1 cellular context compared by ENCODE assay signal in genomic region chr11:16605971-16606783, GRCh38.
TF ChIP-seq lines count a peak whose summit lies in the region.

No MANE protein-coding gene starts in this region.

TF ChIP-seq in K562, 482 proteins besides CTCF, POLR2A, EP300 and RAD21 (continued from another document and continues in another):
- TF ChIP-seq CHAMP1 (IDR thresholded peaks at IDR 0.05) (peak; percentile 48), POLR2B (IDR thresholded peaks at IDR 0.05; ENCODE audit: low read depth, partially characterized antibody) (no peak), ZNF316 (IDR thresholded peaks at IDR 0.05) (0 out of 2 replicates have a peak, but pooled peaks have one; percentile 11), ZNF444 (CRISPR knock-in tag; IDR thresholded peaks at IDR 0.05) (no peak), PREB (CRISPR knock-in tag; IDR thresholded peaks at IDR 0.05) (no peak), ZHX1 (conservative IDR thresholded peaks at IDR 0.05; ENCODE audit: low read length) (no peak), ZNF41 (CRISPR knock-in tag; conservative IDR thresholded peaks at IDR 0.05) (no peak), MTA1 (IDR thresholded peaks at IDR 0.05; ENCODE audit: borderline replicate concordance) (peak; percentile 51; the same call in 1 of the 2 replicates), MCM2 (IDR thresholded peaks at IDR 0.05; ENCODE audit: low read depth) (no peak; the same call in 1 of the 2 replicates), TBP (optimal IDR thresholded peaks at IDR 0.05; ENCODE audit: low read depth, low read length) (peak; percentile 50), HMG20A (CRISPR knock-in tag; conservative IDR thresholded peaks at IDR 0.05) (no peak), POLR3A (IDR thresholded peaks at IDR 0.05; ENCODE audit: borderline replicate concordance, extremely low read depth, insufficient read depth, insufficient read length) (no peak), LCOR (CRISPR knock-in tag; IDR thresholded peaks at IDR 0.05) (peak; percentile 76; the same call in 1 of the 2 replicates), CBX3 (IDR thresholded peaks at IDR 0.05; ENCODE audit: borderline replicate concordance in 1 of 2, low read length in 2 of 2) (peak in 1 of 2 experiments; percentile 90; a peak in 2 of 3 replicates), RERE (CRISPR knock-in tag; IDR thresholded peaks at IDR 0.05; ENCODE audit: borderline replicate concordance) (no peak), BHLHE40 (IDR thresholded peaks at IDR 0.05; ENCODE audit: low read length) (0 out of 2 replicates have a peak, but pooled peaks have one; percentile 30), ZNF124 (CRISPR knock-in tag; IDR thresholded peaks at IDR 0.05) (no peak), SIX5 (IDR thresholded peaks at IDR 0.05; ENCODE audit: borderline replicate concordance in 1 of 2, insufficient read depth in 1 of 2, low read depth in 1 of 2, low read length in 2 of 2) (no peak), ZKSCAN1 (IDR thresholded peaks at IDR 0.05; ENCODE audit: low read depth, low read length) (no peak), BACH1 (tag; IDR thresholded peaks at IDR 0.05) (peak; percentile 45; the same call in 1 of the 2 replicates), RCOR1 (IDR thresholded peaks at IDR 0.05; ENCODE audit: borderline replicate concordance in 1 of 2, low read depth in 2 of 2, low read length in 2 of 2) (peak in 1 of 2 experiments; percentile 57; a peak in 1 of 4 replicates), MXI1 (IDR thresholded peaks at IDR 0.05; ENCODE audit: low read depth, low read length) (0 out of 2 replicates have a peak, but pooled peaks have one; percentile 18), ETS1 (conservative IDR thresholded peaks at IDR 0.05; ENCODE audit: control insufficient read depth, low read depth, low read length) (no peak), FOXJ2 (tag; IDR thresholded peaks at IDR 0.05) (0 out of 2 replicates have a peak, but pooled peaks have one; percentile 15), KLF13 (tag; IDR thresholded peaks at IDR 0.05; ENCODE audit: borderline replicate concordance, low read depth) (no peak), POLR3G (IDR thresholded peaks at IDR 0.05; ENCODE audit: extremely low read depth, insufficient read length, insufficient replicate concordance) (no peak), ZFP91 (CRISPR knock-in tag; IDR thresholded peaks at IDR 0.05) (no peak), SP1 (CRISPR knock-in tag; IDR thresholded peaks at IDR 0.05) (0 out of 2 replicates have a peak, but pooled peaks have one; percentile 28), HMBOX1 (IDR thresholded peaks at IDR 0.05) (peak; percentile 80), CTCFL (IDR thresholded peaks at IDR 0.05; ENCODE audit: borderline replicate concordance, insufficient read depth, low read depth, low read length, poor library complexity, severe bottlenecking) (peak; percentile 32), FOXJ3 (CRISPR knock-in tag; IDR thresholded peaks at IDR 0.05) (no peak; the same call in 1 of the 2 replicates), MNT (conservative IDR thresholded peaks at IDR 0.05) (peak in 1 of 2 experiments; percentile 56; a peak in 3 of 4 replicates), GABPA (tag; conservative IDR thresholded peaks at IDR 0.05; ENCODE audit: low read depth) (no peak; the same call in 1 of the 2 replicates), LARP7 (IDR thresholded peaks at IDR 0.05) (peak; percentile 86; the same call in 1 of the 2 replicates), SMARCE1 (IDR thresholded peaks at IDR 0.05) (peak; percentile 55; the same call in 1 of the 2 replicates), SMAD4 (CRISPR knock-in tag; conservative IDR thresholded peaks at IDR 0.05) (peak; percentile 52; the same call in 1 of the 2 replicates), XRCC5 (IDR thresholded peaks at IDR 0.05; ENCODE audit: low read depth, low read length) (no peak), ETV5 (CRISPR knock-in tag; IDR thresholded peaks at IDR 0.05; ENCODE audit: low read depth) (0 out of 2 replicates have a peak, but pooled peaks have one; percentile 33), JUND (IDR thresholded peaks at IDR 0.05; ENCODE audit: borderline replicate concordance, low read depth, low read length) (peak; percentile 29; the same call in 1 of the 2 replicates), JUND (tag; IDR thresholded peaks at IDR 0.05; ENCODE audit: borderline replicate concordance, low read depth, low read length) (peak; percentile 24; the same call in 1 of the 3 replicates)
